In the genomic region with DNA sequence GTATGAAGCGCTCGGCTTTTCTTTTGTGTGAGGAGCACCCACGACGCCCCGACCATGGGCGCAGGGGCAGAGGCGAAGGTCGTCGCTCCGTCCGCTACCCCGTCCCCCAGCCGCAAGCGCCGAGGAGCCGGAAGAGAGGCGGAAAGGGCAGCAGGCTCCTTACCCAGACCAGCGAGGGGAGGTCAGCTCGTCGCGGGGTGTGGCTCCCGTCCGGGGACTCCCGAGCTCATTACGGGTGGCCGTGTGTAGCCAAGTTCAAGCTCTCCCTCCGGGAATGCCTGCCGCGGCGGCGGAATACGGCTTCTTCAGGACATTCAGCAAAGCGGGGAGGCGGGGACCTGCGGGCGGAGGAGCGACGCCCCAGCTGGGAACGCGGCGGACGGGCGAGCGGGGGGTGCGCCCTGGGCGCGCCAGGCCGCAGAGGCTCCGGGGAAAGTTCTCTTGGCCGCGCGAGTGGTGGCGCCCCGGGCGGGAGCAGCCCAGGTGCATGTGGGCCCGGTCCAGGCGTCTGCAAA, we compare ENCODE assay signal across 8 cellular contexts. TPM values are rescaled to one million over a fixed set of nuclear protein-coding genes. Genes with fewer than 3 reads are reported as not detected.
A peak's percentile ranks its signal among the peaks of the same experiment; 100 is the strongest.
DNase-seq lines count a peak whose midpoint lies in the region; ATAC-seq, FAIRE-seq and TF ChIP-seq lines count a peak whose summit lies in the region.

No MANE protein-coding gene starts in this region.

- DNase-seq in AG08396 (ENCODE audit: low spot score) (peak; percentile 30), GM12892 (ENCODE audit: insufficient read length) (peak; percentile 30), NCI-H2227 (lab: John Stamatoyannopoulos, UW; ENCODE audit: unreplicated experiment) (peak; percentile 58), iPS-NIHi7 (ENCODE audit: extremely low spot score) (peak; percentile 56), MV-4-11 (lab: John Stamatoyannopoulos, UW) (no peak)

- peak overlapping the region; percentile 49 to 73 (median 67) for H3K4me3 ChIP-seq in skin epidermis

- peaks cover 78% of the 10 kb centered on the region for H3K27me3 Mint-ChIP-seq in brain

- peak; percentile 31 for ATAC-seq in HG02763 (IDR thresholded peaks at IDR 0.05; ENCODE audit: unreplicated experiment)

- no peaks in the 10 kb centered on the region for H3K9me3 Mint-ChIP-seq in brain

- peaks cover 21% of the 10 kb centered on the region for H3K4me1 Mint-ChIP-seq in brain

- no peak for TF ChIP-seq POLR2A in GM12892 (IDR thresholded peaks at IDR 0.05; ENCODE audit: low read depth, low read length)

- no peak for FAIRE-seq in GM12892 (lab: Jason Lieb, UNC)

- H3K36me3 Mint-ChIP-seq in brain, result no peaks in the 10 kb centered on the region

- no peak for TF ChIP-seq CTCF in brain (conservative IDR thresholded peaks at IDR 0.05)

- peak overlapping the region; percentile 84 to 89 (median 86) for H3K4me3 Mint-ChIP-seq in brain

- peak overlapping the region in 3 of 5 experiments; percentile 45 to 70 (median 69) for H3K27ac Mint-ChIP-seq in brain

- H3K27ac ChIP-seq in skin epidermis, result peak overlapping the region in 20 of 21 experiments; percentile 20 to 85 (median 70)

RNA-seq across cellular contexts. Expression of a gene that starts 0.6 kb away (rescaled TPM):
- 0.30 TPM for polyA plus RNA-seq in GM12892 (2012; ENCODE audit: missing spikeins)
- 9.6 TPM for polyA plus RNA-seq in brain (ENCODE audit: insufficient read depth, low read depth, low replicate concordance)
